Comparison of ENCODE assay signal across 17 cellular contexts in genomic region chr3:74789111-74789510, GRCh38.
DNase-seq lines count a peak whose midpoint lies in the region; ATAC-seq and TF ChIP-seq lines count a peak whose summit lies in the region.
"Had no signal": no experiment of that assay in that cellular context is flagged by ENCODE, and none has a peak within 500 bp of the region (broad histone marks: within the 10 kb centered on the region; RNA-seq: fewer than 3 reads in every experiment).

No MANE protein-coding gene starts in this region.

- RAD21 ChIA-PET in HCT116 (lab: Charles Lee; ENCODE audit: low non-redundant PET in 1 of 2, low total read pairs in 2 of 2, uncharacterized antibody in 2 of 2, unreplicated experiment in 2 of 2) = no interaction called here

- intact Hi-C loops in HCT116 (cut with micrococcal nuclease) = no loop called here

- H3K27me3 ChIP-seq in HCT116 (ENCODE audit: insufficient read depth, low read length) = no peaks in the 10 kb centered on the region
- H3K27me3 ChIP-seq: ovary had no signal

- no peaks in the 10 kb centered on the region for H3K36me3 ChIP-seq in HCT116 (ENCODE audit: control insufficient read depth in 1 of 2, insufficient read depth in 2 of 2, low read length in 2 of 2)
- H3K36me3 ChIP-seq: ovary had no signal

- H3K79me2 ChIP-seq in HCT116 (ENCODE audit: insufficient read depth, low read length) = no peaks in the 10 kb centered on the region

- CTCF ChIA-PET in HCT116 (lab: Charles Lee) = no interaction called here

- POLR2A ChIA-PET in HCT116 (lab: Charles Lee) = no interaction called here

- H4K20me1 ChIP-seq in HCT116 (ENCODE audit: insufficient read depth) = no peaks in the 10 kb centered on the region

- no peak overlapping the region for H3K4me2 ChIP-seq in HCT116 (ENCODE audit: low read length)

- H3K27ac ChIP-seq in HCT116 (ENCODE audit: low read depth, low read length) = no peak overlapping the region
- H3K27ac ChIP-seq: ovary had no signal

- DNase-seq in AG10803 (ENCODE audit: low read depth) = peak; percentile 4
- no peak for DNase-seq in HCT116 (ENCODE audit: low read depth, low spot score)
- DNase-seq in RPMI7951 (ENCODE audit: low read depth) = peak; percentile 1
- DNase-seq in islet precursor cell = peak; percentile 54
- DNase-seq in NCI-H82 (lab: John Stamatoyannopoulos, UW) = no peak
- DNase-seq: activated effector memory CD4-positive, alpha-beta T cell treated with anti-CD3 and anti-CD28 coated beads, Interleukin-2, amount 50 U/mL, for 16 hours; COR-L47; NCI-H1092; NCI-H2107; ovary; stimulated activated CD4-positive, alpha-beta T cell treated with anti-CD3 and anti-CD28 coated beads, Interleukin-4, amount 100 ng/mL, for 24 hours had no signal

- no peak overlapping the region for H3K9ac ChIP-seq in HCT116 (ENCODE audit: low read length)

- no TSS peak for BruUV-seq in HCT116 (replicated peaks; lab: Mats Ljungman, UMichigan)

- H3K9me2 ChIP-seq in HCT116 (ENCODE audit: insufficient read depth) = no peaks in the 10 kb centered on the region

- TF ChIP-seq CTCF in AG10803 (conservative IDR thresholded peaks at IDR 0.05; ENCODE audit: low read length) (no peak), HCT116 (IDR thresholded peaks at IDR 0.05 in 2 of 3, conservative IDR thresholded peaks at IDR 0.05 in 1 of 3; ENCODE audit: borderline replicate concordance in 1 of 3, insufficient read depth in 1 of 3, low read depth in 2 of 3, low read length in 2 of 3) (no peak)

- H3K9me3 ChIP-seq in HCT116 (ENCODE audit: control insufficient read depth in 1 of 2, insufficient read depth in 1 of 2, low read depth in 1 of 2, low read length in 2 of 2) = peaks cover 4 to 25% of the 10 kb centered on the region in 2 experiments; a peak in 3 of 4 replicates
- H3K9me3 ChIP-seq: ovary had no signal

- ATAC-seq in HCT116 = no peak
- no peak for ATAC-seq in HG02571 (IDR thresholded peaks at IDR 0.05; ENCODE audit: unreplicated experiment)
- no peak for ATAC-seq in GM18517 (IDR thresholded peaks at IDR 0.05; ENCODE audit: unreplicated experiment)
- ATAC-seq in GM18520 (IDR thresholded peaks at IDR 0.05; ENCODE audit: unreplicated experiment) = no peak
- ATAC-seq: left lobe of liver, Right ventricle myocardium inferior, WTC11 had no signal

- H3K4me3 ChIP-seq in AG10803 (ENCODE audit: low read length) (no peak overlapping the region), HCT116 (replicated peaks in 1 of 2; ENCODE audit: low read depth in 1 of 2, low read length in 2 of 2) (no peak overlapping the region)
- H3K4me3 ChIP-seq: ovary had no signal

- no peak for TF ChIP-seq POLR2A in HCT116 (IDR thresholded peaks at IDR 0.05; ENCODE audit: borderline replicate concordance, extremely low read depth, insufficient read depth, insufficient read length)

- H2AFZ ChIP-seq in HCT116 (ENCODE audit: low read depth, low read length, poor library complexity, severe bottlenecking) = no peak overlapping the region

- no peak for TF ChIP-seq RAD21 in HCT116 (IDR thresholded peaks at IDR 0.05; ENCODE audit: low read depth)

- no peaks in the 10 kb centered on the region for H3K4me1 ChIP-seq in HCT116 (ENCODE audit: control insufficient read depth in 1 of 2, insufficient read depth in 2 of 2, low read length in 2 of 2)

TF ChIP-seq in HCT116, 20 proteins besides CTCF, POLR2A, EP300 and RAD21:
- TF ChIP-seq TCF7L2 (IDR thresholded peaks at IDR 0.05; ENCODE audit: borderline replicate concordance, extremely low read depth, insufficient read depth, insufficient read length) = peak; percentile 90
- no peak for TF ChIP-seq JUND (IDR thresholded peaks at IDR 0.05)
TF ChIP-seq in HCT116: peak in this region for 1.

Comparison
In these comparisons a context has a peak if more than half of its experiments do, and no peak if none do; other contexts are left out.
1. DNase-seq: peak in AG10803 (single experiment), RPMI7951 (single experiment) and islet precursor cell (single experiment); none in HCT116 (single experiment) and NCI-H82 (single experiment).